In the genomic region with DNA sequence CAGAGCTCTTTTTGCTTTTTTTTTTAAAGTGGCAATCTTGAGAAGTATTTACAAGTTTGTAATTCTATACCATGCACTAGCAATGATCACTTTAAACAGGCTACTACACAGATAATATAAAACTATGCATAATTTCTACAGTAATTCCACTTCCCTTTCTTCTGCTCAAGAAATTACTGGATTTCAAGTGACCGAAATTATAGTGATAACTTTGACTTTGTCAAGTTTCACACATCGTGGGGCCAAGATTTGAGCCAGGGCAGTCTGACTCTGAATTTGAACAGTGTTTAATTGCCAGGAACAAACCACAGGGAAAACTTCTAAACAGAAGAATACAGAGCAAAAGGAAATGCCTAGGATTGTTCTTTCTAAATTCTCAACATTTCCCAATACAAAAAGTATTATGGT, we compare ENCODE assay signal across 13 cellular contexts.
DNase-seq lines count a peak whose midpoint lies in the region; ATAC-seq and TF ChIP-seq lines count a peak whose summit lies in the region.
"Had no signal": no experiment of that assay in that cellular context is flagged by ENCODE, and none has a peak within 500 bp of the region (broad histone marks: within the 10 kb centered on the region; RNA-seq: fewer than 3 reads in every experiment).

No MANE protein-coding gene starts in this region.

- no peak overlapping the region for H3K27ac ChIP-seq in CD4-positive, alpha-beta memory T cell (ENCODE audit: low read depth, low read length)
- H3K27ac ChIP-seq in colonic mucosa: peak overlapping the region; percentile 49
- H3K27ac ChIP-seq in osteoblast (ENCODE audit: low read depth, low read length): peak overlapping the region; percentile 56
- H3K27ac ChIP-seq: parathyroid adenoma had no signal

- no peaks in the 10 kb centered on the region for H3K27me3 Mint-ChIP-seq in CD4-positive, alpha-beta memory T cell
- H3K27me3 Mint-ChIP-seq in IgD-negative memory B cell: no peaks in the 10 kb centered on the region
- H3K27me3 Mint-ChIP-seq: activated CD4-positive, alpha-beta T cell treated with anti-CD3 and anti-CD28 coated beads for 36 hours had no signal

- H3K36me3 Mint-ChIP-seq in CD4-positive, alpha-beta memory T cell: peaks cover 5 to 50% of the 10 kb centered on the region in 2 donors
- H3K36me3 Mint-ChIP-seq in IgD-negative memory B cell: peaks cover under 1% of the 10 kb centered on the region

- H3K79me2 ChIP-seq in osteoblast (ENCODE audit: insufficient read depth, low read length): peaks cover 83% of the 10 kb centered on the region

- peaks cover 4% of the 10 kb centered on the region for H4K20me1 ChIP-seq in osteoblast (ENCODE audit: insufficient read depth, low read length)

- peaks cover 57% of the 10 kb centered on the region for H3K4me1 ChIP-seq in CD4-positive, alpha-beta memory T cell (ENCODE audit: insufficient read depth, low read length)
- H3K4me1 ChIP-seq in colonic mucosa (peaks cover 3% of the 10 kb centered on the region), osteoblast (ENCODE audit: insufficient read depth, low read length) (peaks cover 15% of the 10 kb centered on the region)

- peak overlapping the region in 4 of 7 donors; percentile 15 to 80 (median 36) for H3K27ac Mint-ChIP-seq in CD4-positive, alpha-beta memory T cell
- H3K27ac Mint-ChIP-seq in IgD-negative memory B cell: peak overlapping the region; percentile 68 to 87 (median 76)

- no peaks in the 10 kb centered on the region for H3K9me3 ChIP-seq in CD4-positive, alpha-beta memory T cell (ENCODE audit: control insufficient read depth in 1 of 2, low read length in 2 of 2)
- H3K9me3 ChIP-seq in colonic mucosa: no peaks in the 10 kb centered on the region
- H3K9me3 ChIP-seq in osteoblast (ENCODE audit: low read depth, low read length): no peaks in the 10 kb centered on the region

- peak overlapping the region in 1 of 2 donors; percentile 64 for H3K9ac ChIP-seq in colonic mucosa (ENCODE audit: low read depth in 2 of 2, low read length in 2 of 2)
- H3K9ac ChIP-seq: parathyroid adenoma had no signal

- POLR2A ChIA-PET in CD4-positive, alpha-beta memory T cell (lab: Charles Lee; ENCODE audit: partially characterized antibody): interaction anchor here (0.6 to 1.0 kb wide), 2 partner anchors 9 to 16 kb away, joined by 3 read pairs; no protein-coding TSS in a partner anchor

- peaks cover 51 to 78% (median 64%) of the 10 kb centered on the region in 4 donors for H3K4me1 Mint-ChIP-seq in CD4-positive, alpha-beta memory T cell
- H3K4me1 Mint-ChIP-seq in IgD-negative memory B cell: peaks cover 32 to 57% (median 50%) of the 10 kb centered on the region in 3 donors

- H2AFZ ChIP-seq in osteoblast (ENCODE audit: low read length): no peak overlapping the region
- H2AFZ ChIP-seq: parathyroid adenoma had no signal

- no peaks in the 10 kb centered on the region for H3K27me3 ChIP-seq in CD4-positive, alpha-beta memory T cell (ENCODE audit: insufficient read depth, low read length)
- H3K27me3 ChIP-seq in colonic mucosa (no peaks in the 10 kb centered on the region), osteoblast (ENCODE audit: insufficient read depth, low read length) (no peaks in the 10 kb centered on the region)

- CTCF ChIA-PET in CD4-positive, alpha-beta memory T cell (lab: Charles Lee; ENCODE audit: partially characterized antibody): interaction anchor here (0.6 to 9.2 kb wide), 20 partner anchors 10 to 263 kb away, joined by 3 to 150 read pairs (median 6); no protein-coding TSS in a partner anchor

- H3K4me3 ChIP-seq in CD4-positive, alpha-beta memory T cell (ENCODE audit: low read length in 2 of 2): no peak overlapping the region
- H3K4me3 ChIP-seq in colonic mucosa (no peak overlapping the region), osteoblast (ENCODE audit: insufficient read depth, low read length) (no peak overlapping the region)

- H3K36me3 ChIP-seq in CD4-positive, alpha-beta memory T cell (ENCODE audit: insufficient read depth, low read length): no peaks in the 10 kb centered on the region
- H3K36me3 ChIP-seq in colonic mucosa (no peaks in the 10 kb centered on the region), osteoblast (ENCODE audit: insufficient read depth, low read length) (no peaks in the 10 kb centered on the region)

- ATAC-seq in HG03460 (IDR thresholded peaks at IDR 0.05; ENCODE audit: unreplicated experiment) (no peak), HG02973 (IDR thresholded peaks at IDR 0.05; ENCODE audit: unreplicated experiment) (no peak)
- ATAC-seq: activated CD4-positive, alpha-beta T cell treated with anti-CD3 and anti-CD28 coated beads for 36 hours had no signal

- H3K9me3 Mint-ChIP-seq in CD4-positive, alpha-beta memory T cell: peaks cover 0 to 6% (median 0%) of the 10 kb centered on the region in 8 donors
- peaks cover 0 to 2% (median 0%) of the 10 kb centered on the region in 3 donors for H3K9me3 Mint-ChIP-seq in IgD-negative memory B cell

- peak overlapping the region in 1 of 8 donors; percentile 24 for H3K4me3 Mint-ChIP-seq in CD4-positive, alpha-beta memory T cell
- no peak overlapping the region for H3K4me3 Mint-ChIP-seq in IgD-negative memory B cell

- no peak for TF ChIP-seq CTCF in colonic mucosa (IDR thresholded peaks at IDR 0.05)
- TF ChIP-seq CTCF in osteoblast (IDR thresholded peaks at IDR 0.05; ENCODE audit: extremely low read depth, low read depth, low read length): no peak

- DNase-seq in CD4-positive, alpha-beta memory T cell: no peak
- DNase-seq in colonic mucosa (no peak), osteoblast (ENCODE audit: insufficient read length, low spot score, missing footprints) (no peak), HK-2 (ENCODE audit: unreplicated experiment) (no peak), NCI-H526 (lab: John Stamatoyannopoulos, UW) (no peak)
- DNase-seq: activated CD4-positive, alpha-beta T cell treated with anti-CD3 and anti-CD28 coated beads for 36 hours; amygdala; kidney glomerular epithelial cell; NCI-H524 treated with DMSO at 0.1 percent for 48 hours had no signal

- H3K4me2 ChIP-seq in osteoblast (ENCODE audit: insufficient read depth, low read length): peak overlapping the region; percentile 60

- intact Hi-C loops in CD4-positive, alpha-beta memory T cell (cut with micrococcal nuclease): no loop called here
- intact Hi-C loops in colonic mucosa (cut with DNase I): loop anchor here (5.0 kb wide), 1 partner anchor 142 kb away; no protein-coding TSS in a partner anchor
